Comparison of ENCODE assay signal across 8 cellular contexts in genomic region chr7:134710854-134711624, GRCh38.
A peak's percentile ranks its signal among the peaks of the same experiment; 100 is the strongest.
DNase-seq lines count a peak whose midpoint lies in the region; TF ChIP-seq lines count a peak whose summit lies in the region.

No MANE protein-coding gene starts in this region.

- no peak for TF ChIP-seq CTCF in Caco-2 (IDR thresholded peaks at IDR 0.05; ENCODE audit: insufficient read depth in 1 of 2, low read depth in 1 of 2, low read length in 1 of 2, severe bottlenecking in 1 of 2, unreplicated experiment in 1 of 2)
- no peak for TF ChIP-seq CTCF in coronary artery (IDR thresholded peaks at IDR 0.05)
- TF ChIP-seq CTCF in A673 (conservative IDR thresholded peaks at IDR 0.05; ENCODE audit: low read depth, low read length), result no peak

- no peaks in the 10 kb centered on the region for H3K9me3 Mint-ChIP-seq in Caco-2 (ENCODE audit: unreplicated experiment)

- H3K36me3 Mint-ChIP-seq in Caco-2 (ENCODE audit: insufficient read depth, unreplicated experiment), result no peaks in the 10 kb centered on the region

- peak overlapping the region; percentile 11 for H3K4me3 Mint-ChIP-seq in Caco-2 (ENCODE audit: unreplicated experiment)

- intact Hi-C loops in Caco-2 (cut with micrococcal nuclease; ENCODE audit: unreplicated experiment), result loop anchor here (2.0 kb wide), 2 partner anchors 20 to 68 kb away; partner anchors contain the start of gene CALD1
- intact Hi-C loops in A673 (cut with micrococcal nuclease; ENCODE audit: unreplicated experiment), result loop anchor here (5.0 kb wide), 1 partner anchor 226 kb away; no protein-coding TSS in a partner anchor

- POLR2A ChIA-PET in Caco-2 (lab: Charles Lee) (no interaction called here), A673 (lab: Charles Lee; ENCODE audit: low non-redundant PET) (no interaction called here)

- H3K9me3 ChIP-seq in Caco-2 (no peaks in the 10 kb centered on the region), A673 (ENCODE audit: low read depth, low read length, poor library complexity, severe bottlenecking) (no peaks in the 10 kb centered on the region)

- peaks cover 28% of the 10 kb centered on the region for H3K4me1 ChIP-seq in Caco-2
- H3K4me1 ChIP-seq in A673 (ENCODE audit: insufficient read depth, low read length, poor library complexity, severe bottlenecking), result no peaks in the 10 kb centered on the region

- DNase-seq in Caco-2 (peak; percentile 81 to 87), coronary artery (ENCODE audit: low spot score) (no peak), A673 (ENCODE audit: low spot score) (no peak), COR-L47 (lab: John Stamatoyannopoulos, UW) (no peak), KG1 (lab: John Stamatoyannopoulos, UW) (no peak), GOT3 (lab: John Stamatoyannopoulos, UW) (no peak)
- peak; percentile 64 for DNase-seq in activated CD4-positive, alpha-beta T cell treated with anti-CD3 and anti-CD28 coated beads for 48 hours
- peak; percentile 15 to 37 (median 27) for DNase-seq in stimulated activated CD4-positive, alpha-beta T cell treated with anti-CD3 and anti-CD28 coated beads, Interleukin-12 subunit alpha, Interleukin-12 subunit beta, amount 100 ng/mL, for 48 hours (ENCODE audit: low read depth in 2 of 3, low spot score in 1 of 3)

- H3K27me3 Mint-ChIP-seq in Caco-2 (ENCODE audit: insufficient read depth, unreplicated experiment), result no peaks in the 10 kb centered on the region

- H3K4me3 ChIP-seq in Caco-2 (ENCODE audit: low read depth, low read length) (no peak overlapping the region), coronary artery (no peak overlapping the region), A673 (ENCODE audit: low read depth, low read length, poor library complexity, severe bottlenecking) (no peak overlapping the region)

- H3K36me3 ChIP-seq in Caco-2 (ENCODE audit: control insufficient read depth, insufficient read depth, low read length) (no peaks in the 10 kb centered on the region), A673 (ENCODE audit: insufficient read depth, low read length, poor library complexity, severe bottlenecking) (no peaks in the 10 kb centered on the region)

- H3K27ac Mint-ChIP-seq in Caco-2 (ENCODE audit: unreplicated experiment), result peak overlapping the region; percentile 78

- H3K4me1 Mint-ChIP-seq in Caco-2 (ENCODE audit: low read depth, unreplicated experiment), result peaks cover 31% of the 10 kb centered on the region

- CTCF ChIA-PET in Caco-2 (lab: Charles Lee), result interaction anchor here (0.6 to 1.0 kb wide), 3 partner anchors 17 to 21 kb away, joined by 3 to 9 read pairs (median 4); no protein-coding TSS in a partner anchor
- CTCF ChIA-PET in A673 (lab: Charles Lee), result no interaction called here

- H3K27ac ChIP-seq in coronary artery (peak overlapping the region; percentile 47 to 80), A673 (ENCODE audit: low read depth, low read length, poor library complexity, severe bottlenecking) (no peak overlapping the region)

- TSS peak; percentile 75 for BruUV-seq in Caco-2 (replicated peaks; lab: Mats Ljungman, UMichigan)
- no TSS peak for BruUV-seq in A673 (replicated peaks; lab: Mats Ljungman, UMichigan)

- no peaks in the 10 kb centered on the region for H3K27me3 ChIP-seq in Caco-2 (replicated peaks; ENCODE audit: control insufficient read depth, insufficient read depth, low read length)
- no peaks in the 10 kb centered on the region for H3K27me3 ChIP-seq in A673 (replicated peaks; ENCODE audit: insufficient read depth, low read depth, low read length, poor library complexity)

Comparison
In these comparisons a context has a peak if more than half of its experiments do, and no peak if none do; other contexts are left out.
1. DNase-seq: peak in Caco-2 (2 of 2), activated CD4-positive, alpha-beta T cell treated with anti-CD3 and anti-CD28 coated beads for 48 hours (single experiment) and stimulated activated CD4-positive, alpha-beta T cell treated with anti-CD3 and anti-CD28 coated beads, Interleukin-12 subunit alpha, Interleukin-12 subunit beta, amount 100 ng/mL, for 48 hours (3 of 3); none in coronary artery (single experiment), A673 (single experiment), COR-L47 (single experiment), KG1 (single experiment) and GOT3 (single experiment).